ENCODE assay signal across 12 cellular contexts in genomic region chr4:133565379-133565778, GRCh38.
DNase-seq lines count a peak whose midpoint lies in the region; ATAC-seq and TF ChIP-seq lines count a peak whose summit lies in the region.
"Had no signal": no experiment of that assay in that cellular context is flagged by ENCODE, and none has a peak within 500 bp of the region (broad histone marks: within the 10 kb centered on the region; RNA-seq: fewer than 3 reads in every experiment).

No MANE protein-coding gene starts in this region.

- H3K36me3 Mint-ChIP-seq in type B pancreatic cell, result peaks cover 3% of the 10 kb centered on the region
- no peaks in the 10 kb centered on the region for H3K36me3 Mint-ChIP-seq in progenitor cell of endocrine pancreas (ENCODE audit: insufficient read depth)
- H3K36me3 Mint-ChIP-seq: brain had no signal

- no peak overlapping the region for H3K4me3 ChIP-seq in SK-N-SH (ENCODE audit: low read depth in 2 of 2, low read length in 1 of 2)
- H3K4me3 ChIP-seq: lower lobe of right lung had no signal

- no peak overlapping the region; a peak in 1 of 4 replicates for H3K27ac ChIP-seq in SK-N-SH (ENCODE audit: low read depth in 2 of 2, low read length in 1 of 2)
- H3K27ac ChIP-seq in epithelial cell of prostate, result no peak overlapping the region
- H3K27ac ChIP-seq: lower lobe of right lung had no signal

- TF ChIP-seq CTCF in SK-N-SH (IDR thresholded peaks at IDR 0.05) (no peak), type B pancreatic cell (conservative IDR thresholded peaks at IDR 0.05) (no peak), progenitor cell of endocrine pancreas (IDR thresholded peaks at IDR 0.05; ENCODE audit: unreplicated experiment) (no peak)

- ATAC-seq in SK-N-SH treated with all-trans-retinoic acid at 6 μM for 48 hours, result no peak
- no peak for ATAC-seq in activated CD4-positive, CD25-positive, alpha-beta regulatory T cell treated with anti-CD3 and anti-CD28 coated beads, Interleukin-2, amount 50 U/mL, for 24 hours
- ATAC-seq: lower lobe of right lung had no signal

- DNase-seq in SK-N-SH (no peak), NCI-H748 treated with DMSO at 0.1 percent for 48 hours (lab: John Stamatoyannopoulos, UW) (peak; percentile 79), epithelial cell of prostate (ENCODE audit: low read depth, low spot score) (peak; percentile 2), type B pancreatic cell (ENCODE audit: extremely low spot score, unreplicated experiment) (no peak), progenitor cell of endocrine pancreas (ENCODE audit: low spot score, unreplicated experiment) (no peak), GDM1 (lab: John Stamatoyannopoulos, UW) (no peak)
- DNase-seq: lower lobe of right lung, NCI-H526, T-helper 9 cell had no signal

- H3K4me1 ChIP-seq in SK-N-SH (ENCODE audit: control insufficient read depth in 1 of 2, insufficient read depth in 2 of 2, low read depth in 1 of 2, low read length in 1 of 2), result peaks cover 0 to 8% of the 10 kb centered on the region in 2 experiments; a peak in 2 of 4 replicates
- H3K4me1 ChIP-seq: lower lobe of right lung had no signal

- H3K27me3 Mint-ChIP-seq in type B pancreatic cell (peaks cover 17% of the 10 kb centered on the region), progenitor cell of endocrine pancreas (no peaks in the 10 kb centered on the region)

- no peaks in the 10 kb centered on the region; the same call in 1 of the 2 replicates for H3K27me3 ChIP-seq in SK-N-SH (ENCODE audit: insufficient read depth)

- no peak overlapping the region for H2AFZ ChIP-seq in SK-N-SH (ENCODE audit: low read depth)

- peak overlapping the region; percentile 37 for H3K4me3 Mint-ChIP-seq in type B pancreatic cell
- no peak overlapping the region for H3K4me3 Mint-ChIP-seq in progenitor cell of endocrine pancreas (ENCODE audit: low read depth)
- H3K4me3 Mint-ChIP-seq: brain had no signal

- H3K9me2 ChIP-seq in SK-N-SH, result no peaks in the 10 kb centered on the region

- WGBS in SK-N-SH (ENCODE audit: low lambda C conversion rate), result 6% methylated on average over 1 of the region's 1 CpG

- TF ChIP-seq RAD21 in SK-N-SH (IDR thresholded peaks at IDR 0.05; ENCODE audit: low read length), result no peak

- H3K9me3 Mint-ChIP-seq in type B pancreatic cell (no peaks in the 10 kb centered on the region), progenitor cell of endocrine pancreas (ENCODE audit: low read depth) (peaks cover 3% of the 10 kb centered on the region)

- H3K4me1 Mint-ChIP-seq in type B pancreatic cell (ENCODE audit: unreplicated experiment) (peaks cover 8% of the 10 kb centered on the region), progenitor cell of endocrine pancreas (ENCODE audit: low read depth) (no peaks in the 10 kb centered on the region)

- H3K27ac Mint-ChIP-seq in type B pancreatic cell (no peak overlapping the region), progenitor cell of endocrine pancreas (no peak overlapping the region)
- H3K27ac Mint-ChIP-seq: brain had no signal

- no peak overlapping the region for H3K4me2 ChIP-seq in SK-N-SH

- H3F3A ChIP-seq in SK-N-SH (replicated peaks; ENCODE audit: insufficient read depth), result no peaks in the 10 kb centered on the region

- H3K36me3 ChIP-seq in SK-N-SH (replicated peaks in 1 of 2; ENCODE audit: control insufficient read depth in 1 of 2, insufficient read depth in 2 of 2, low read length in 1 of 2), result no peaks in the 10 kb centered on the region
- H3K36me3 ChIP-seq: lower lobe of right lung had no signal

- H3K9me3 ChIP-seq in SK-N-SH, result no peaks in the 10 kb centered on the region
- H3K9me3 ChIP-seq: lower lobe of right lung had no signal

- no peaks in the 10 kb centered on the region for H3K79me2 ChIP-seq in SK-N-SH (ENCODE audit: insufficient read depth)

- CTCF ChIA-PET in SK-N-SH (lab: Yijun Ruan, JAX), result no interaction called here

- H3K9ac ChIP-seq in SK-N-SH, result no peak overlapping the region

- H4K20me1 ChIP-seq in SK-N-SH (ENCODE audit: insufficient read depth), result no peaks in the 10 kb centered on the region

- POLR2A ChIA-PET in SK-N-SH (lab: Yijun Ruan, JAX), result no interaction called here

- no peak for TF ChIP-seq EP300 in SK-N-SH (IDR thresholded peaks at IDR 0.05; ENCODE audit: borderline replicate concordance in 1 of 2, low read depth in 1 of 2, low read length in 1 of 2)

TF ChIP-seq in SK-N-SH treated with all-trans-retinoic acid at 6 μM for 48 hours, 23 proteins besides CTCF, POLR2A, EP300 and RAD21 (continues in another document):
- TF ChIP-seq, protein P1, sequence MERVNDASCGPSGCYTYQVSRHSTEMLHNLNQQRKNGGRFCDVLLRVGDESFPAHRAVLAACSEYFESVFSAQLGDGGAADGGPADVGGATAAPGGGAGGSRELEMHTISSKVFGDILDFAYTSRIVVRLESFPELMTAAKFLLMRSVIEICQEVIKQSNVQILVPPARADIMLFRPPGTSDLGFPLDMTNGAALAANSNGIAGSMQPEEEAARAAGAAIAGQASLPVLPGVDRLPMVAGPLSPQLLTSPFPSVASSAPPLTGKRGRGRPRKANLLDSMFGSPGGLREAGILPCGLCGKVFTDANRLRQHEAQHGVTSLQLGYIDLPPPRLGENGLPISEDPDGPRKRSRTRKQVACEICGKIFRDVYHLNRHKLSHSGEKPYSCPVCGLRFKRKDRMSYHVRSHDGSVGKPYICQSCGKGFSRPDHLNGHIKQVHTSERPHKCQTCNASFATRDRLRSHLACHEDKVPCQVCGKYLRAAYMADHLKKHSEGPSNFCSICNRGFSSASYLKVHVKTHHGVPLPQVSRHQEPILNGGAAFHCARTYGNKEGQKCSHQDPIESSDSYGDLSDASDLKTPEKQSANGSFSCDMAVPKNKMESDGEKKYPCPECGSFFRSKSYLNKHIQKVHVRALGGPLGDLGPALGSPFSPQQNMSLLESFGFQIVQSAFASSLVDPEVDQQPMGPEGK (CRISPR knock-in tag; IDR thresholded peaks at IDR 0.05; ENCODE audit: borderline replicate concordance), result peak; percentile 32; the same call in 1 of the 2 replicates
- TF ChIP-seq RARB (CRISPR knock-in tag; IDR thresholded peaks at IDR 0.05) (peak; percentile 43; the same call in 1 of the 2 replicates), TOX (CRISPR knock-in tag; IDR thresholded peaks at IDR 0.05; ENCODE audit: borderline replicate concordance) (peak; percentile 91), ZC3H10 (CRISPR knock-in tag; IDR thresholded peaks at IDR 0.05) (peak; percentile 88; the same call in 1 of the 2 replicates)

TF ChIP-seq in SK-N-SH, 30 proteins besides CTCF, POLR2A, EP300 and RAD21:
- TF ChIP-seq SIN3A (IDR thresholded peaks at IDR 0.05; ENCODE audit: borderline replicate concordance, low read depth, low read length), result no peak
- TF ChIP-seq, protein P2, sequence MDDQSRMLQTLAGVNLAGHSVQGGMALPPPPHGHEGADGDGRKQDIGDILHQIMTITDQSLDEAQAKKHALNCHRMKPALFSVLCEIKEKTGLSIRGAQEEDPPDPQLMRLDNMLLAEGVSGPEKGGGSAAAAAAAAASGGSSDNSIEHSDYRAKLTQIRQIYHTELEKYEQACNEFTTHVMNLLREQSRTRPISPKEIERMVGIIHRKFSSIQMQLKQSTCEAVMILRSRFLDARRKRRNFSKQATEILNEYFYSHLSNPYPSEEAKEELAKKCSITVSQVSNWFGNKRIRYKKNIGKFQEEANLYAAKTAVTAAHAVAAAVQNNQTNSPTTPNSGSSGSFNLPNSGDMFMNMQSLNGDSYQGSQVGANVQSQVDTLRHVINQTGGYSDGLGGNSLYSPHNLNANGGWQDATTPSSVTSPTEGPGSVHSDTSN (IDR thresholded peaks at IDR 0.05), result no peak
- no peak for TF ChIP-seq POLR2AphosphoS5 (IDR thresholded peaks at IDR 0.05; ENCODE audit: low read depth, low read length)
- no peak for TF ChIP-seq REST (IDR thresholded peaks at IDR 0.05; ENCODE audit: low read depth, low read length)
- TF ChIP-seq YY1 (IDR thresholded peaks at IDR 0.05; ENCODE audit: low read depth), result no peak
TF ChIP-seq in SK-N-SH: peak in this region for 0.

Comparison
In these comparisons a context has a peak if more than half of its experiments do, and no peak if none do; other contexts are left out.
1. DNase-seq: peak in NCI-H748 treated with DMSO at 0.1 percent for 48 hours (single experiment) and epithelial cell of prostate (single experiment); none in SK-N-SH (single experiment), type B pancreatic cell (single experiment), progenitor cell of endocrine pancreas (single experiment) and GDM1 (single experiment).